29 cellular contexts compared by ENCODE assay signal in the genomic region with DNA sequence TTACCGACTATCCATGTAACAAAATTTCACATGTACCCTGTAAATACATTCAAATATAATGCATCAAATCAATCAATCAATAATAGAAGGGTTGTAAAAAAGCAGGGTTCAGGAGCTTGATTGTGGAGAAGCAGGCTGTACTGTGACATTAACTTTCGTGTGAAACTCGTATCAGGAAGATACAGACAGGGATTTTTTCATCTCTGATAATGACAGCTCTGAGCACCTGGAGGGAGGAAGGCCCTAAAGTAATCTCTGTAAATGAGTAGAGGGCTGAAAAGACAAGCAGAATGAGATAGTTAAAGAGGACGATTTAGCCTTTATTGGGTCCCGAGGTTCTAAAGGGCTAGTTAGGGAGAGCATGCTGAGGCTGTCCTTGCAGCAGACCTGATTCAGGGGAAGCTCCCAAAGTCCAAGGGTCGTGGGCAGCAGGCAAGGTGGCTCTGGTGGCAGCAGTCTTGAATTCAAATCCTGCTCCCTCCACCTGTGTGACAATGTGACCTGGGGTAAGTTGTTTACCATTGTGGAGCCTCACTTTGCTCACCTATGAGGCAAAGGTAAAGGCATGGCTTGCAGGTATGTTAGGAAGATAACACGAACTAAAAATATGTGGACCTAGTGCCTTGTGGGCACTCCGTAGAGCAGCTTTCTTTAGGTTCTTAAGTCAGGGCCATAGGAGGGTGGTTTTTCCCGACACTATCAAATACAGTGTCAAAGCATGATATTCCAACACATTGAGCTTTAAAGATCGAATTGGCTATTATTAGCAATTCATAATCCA.
"Had no signal": no experiment of that assay in that cellular context is flagged by ENCODE, and none has a peak within 500 bp of the region (broad histone marks: within the 10 kb centered on the region; RNA-seq: fewer than 3 reads in every experiment).

No MANE protein-coding gene starts in this region.

- H3K4me2 ChIP-seq: neural progenitor cell had no signal

- H3K27ac ChIP-seq: ascending aorta, gastroesophageal sphincter, neural progenitor cell, testis, transverse colon, uterus, WERI-Rb-1 had no signal

- ATAC-seq: effector memory CD8-positive, alpha-beta T cell; gastroesophageal sphincter; left colon; natural killer cell; right cardiac atrium; stimulated activated naive CD8-positive, alpha-beta T cell treated with anti-CD3 and anti-CD28 coated beads, Interleukin-15, Interleukin-2, amounts not matched to agents 100 U/mL and 50 U/mL, for 24 hours; T-helper 17 cell had no signal

- H3K9ac ChIP-seq: neural progenitor cell had no signal

- H3K4me1 ChIP-seq: ascending aorta, gastroesophageal sphincter, neural progenitor cell, transverse colon, uterus had no signal

- DNase-seq: activated CD4-positive, alpha-beta memory T cell treated with anti-CD3 and anti-CD28 coated beads, Interleukin-2, amount 10 ng/mL, durations not matched to agents 7 days and 5 days; activated CD4-positive, alpha-beta T cell treated with anti-CD3 and anti-CD28 coated beads, Interleukin-2, amount 10 ng/mL, durations not matched to agents 7 days and 5 days; activated CD4-positive, CD25-positive, alpha-beta regulatory T cell treated with anti-CD3 and anti-CD28 coated beads, Interleukin-2, amount 50 U/mL, for 72 hours; activated CD8-positive, alpha-beta memory T cell treated with anti-CD3 and anti-CD28 coated beads, Interleukin-2, amount 50 U/mL, for 48 hours; activated gamma-delta T cell; activated naive CD4-positive, alpha-beta T cell treated with anti-CD3 and anti-CD28 coated beads, Interleukin-2, amount 10 ng/mL, durations not matched to agents 7 days and 5 days; activated naive CD8-positive, alpha-beta T cell treated with anti-CD3 and anti-CD28 coated beads, Interleukin-2, amount 10 ng/mL, durations not matched to agents 7 days and 5 days; activated T-cell treated with anti-CD3 and anti-CD28 coated beads, Interleukin-2, amount 50 U/mL, for 24 hours; cortex of kidney; effector memory CD8-positive, alpha-beta T cell; head of caudate nucleus; hippocampal formation; immature natural killer cell; kidney; left colon; natural killer cell; right cardiac atrium; stimulated activated CD4-positive, alpha-beta T cell treated with anti-CD3 and anti-CD28 coated beads, Interleukin-15, amount 100 ng/mL, for 24 hours; stimulated activated CD4-positive, alpha-beta T cell treated with anti-CD3 and anti-CD28 coated beads, Interleukin-2, amount 100 ng/mL, for 24 hours; stimulated activated naive CD8-positive, alpha-beta T cell treated with anti-CD3 and anti-CD28 coated beads, Interleukin-15, Interleukin-2, amounts not matched to agents 100 U/mL and 50 U/mL, for 24 hours; T-helper 17 cell; T1000; testis; transverse colon; uterus; WERI-Rb-1 had no signal

- H3K9me3 ChIP-seq: ascending aorta, gastroesophageal sphincter, testis, transverse colon, uterus had no signal

- H2AFZ ChIP-seq: neural progenitor cell had no signal

- H3K36me3 ChIP-seq: ascending aorta, gastroesophageal sphincter, neural progenitor cell, transverse colon, uterus, WERI-Rb-1 had no signal

- H3K4me3 ChIP-seq: ascending aorta, gastroesophageal sphincter, neural progenitor cell, testis, transverse colon, uterus had no signal

- H3K27me3 ChIP-seq: ascending aorta, gastroesophageal sphincter, neural progenitor cell, testis, transverse colon, uterus had no signal

- FAIRE-seq: kidney had no signal
